8 cellular contexts compared by ENCODE assay signal in genomic region chr3:186985713-186986364, GRCh38. TPM values are rescaled to one million over a fixed set of nuclear protein-coding genes. Genes with fewer than 3 reads are reported as not detected.
DNase-seq lines count a peak whose midpoint lies in the region; ATAC-seq and TF ChIP-seq lines count a peak whose summit lies in the region.

No MANE protein-coding gene starts in this region.

- no peaks in the 10 kb centered on the region for H3K27me3 Mint-ChIP-seq in type B pancreatic cell

- H3K27ac Mint-ChIP-seq in type B pancreatic cell: no peak overlapping the region

- H3K4me2 ChIP-seq in BLaER1 treated with 17β-estradiol and CSF1 and Interleukin-3, amounts not matched to agents 10 nM and 100 nM: peak overlapping the region; percentile 58 to 92 (median 82)

- peaks cover 11% of the 10 kb centered on the region for H3K4me1 Mint-ChIP-seq in type B pancreatic cell (ENCODE audit: unreplicated experiment)

- H3K9me3 Mint-ChIP-seq in type B pancreatic cell: no peaks in the 10 kb centered on the region

- H3K36me3 ChIP-seq in BLaER1 treated with 17β-estradiol and CSF1 and Interleukin-3, amounts not matched to agents 10 nM and 100 nM: peaks cover 39 to 88% (median 72%) of the 10 kb centered on the region in 11 experiments
- peaks cover 0 to 6% (median 0%) of the 10 kb centered on the region in 3 donors for H3K36me3 ChIP-seq in tibial nerve

- peaks cover 0 to 32% (median 0%) of the 10 kb centered on the region in 11 experiments; a peak in 5 of 22 replicates for H4K20me1 ChIP-seq in BLaER1 treated with 17β-estradiol and CSF1 and Interleukin-3, amounts not matched to agents 10 nM and 100 nM

- no peak for TF ChIP-seq POLR2A in tibial nerve (IDR thresholded peaks at IDR 0.05)

- H3K27ac ChIP-seq in BLaER1 treated with 17β-estradiol and CSF1 and Interleukin-3, amounts not matched to agents 10 nM and 100 nM: peak overlapping the region in 10 of 11 experiments; percentile 35 to 90 (median 81); a peak in 19 of 22 replicates
- H3K27ac ChIP-seq in tibial nerve: peak overlapping the region in 2 of 4 donors; percentile 7 to 20

- no peak for TF ChIP-seq CTCF in fibroblast of the aortic adventitia (IDR thresholded peaks at IDR 0.05; ENCODE audit: insufficient read depth, low read length)
- TF ChIP-seq CTCF in type B pancreatic cell (conservative IDR thresholded peaks at IDR 0.05): no peak
- TF ChIP-seq CTCF in foreskin fibroblast (IDR thresholded peaks at IDR 0.05; ENCODE audit: low read depth, low read length): no peak
- TF ChIP-seq CTCF in tibial nerve (IDR thresholded peaks at IDR 0.05): no peak

- peaks cover 13% of the 10 kb centered on the region for H3K36me3 Mint-ChIP-seq in type B pancreatic cell

- TF ChIP-seq EP300 in tibial nerve (IDR thresholded peaks at IDR 0.05): peak in 1 of 2 donors; percentile 61

- no peaks in the 10 kb centered on the region for H3K27me3 ChIP-seq in BLaER1 treated with 17β-estradiol and CSF1 and Interleukin-3, amounts not matched to agents 10 nM and 100 nM
- H3K27me3 ChIP-seq in tibial nerve: no peaks in the 10 kb centered on the region

- peaks cover 0 to 31% (median 15%) of the 10 kb centered on the region in 11 experiments; a peak in 13 of 22 replicates for H3K9me3 ChIP-seq in BLaER1 treated with 17β-estradiol and CSF1 and Interleukin-3, amounts not matched to agents 10 nM and 100 nM (replicated peaks in 1 of 11)
- no peaks in the 10 kb centered on the region for H3K9me3 ChIP-seq in tibial nerve

- H3K9ac ChIP-seq in BLaER1 treated with 17β-estradiol and CSF1 and Interleukin-3, amounts not matched to agents 10 nM and 100 nM: peak overlapping the region in 8 of 11 experiments; percentile 51 to 74 (median 70); a peak in 15 of 22 replicates

- DNase-seq in KG1 (lab: John Stamatoyannopoulos, UW): peak; percentile 22
- DNase-seq in fibroblast of the aortic adventitia (ENCODE audit: low read depth): peak; percentile 15
- no peak for DNase-seq in iPS-NIHi7 (ENCODE audit: extremely low spot score)
- no peak for DNase-seq in type B pancreatic cell (ENCODE audit: extremely low spot score, unreplicated experiment)
- no peak for DNase-seq in foreskin fibroblast
- no peak for DNase-seq in tibial nerve (ENCODE audit: low spot score in 2 of 2)

- 67 to 69% methylated on average over 12 of the region's 12 CpGs for WGBS in tibial nerve, 2 donors

- peaks cover 25 to 67% (median 35%) of the 10 kb centered on the region in 10 experiments for H3K4me1 ChIP-seq in BLaER1 treated with 17β-estradiol and CSF1 and Interleukin-3, amounts not matched to agents 10 nM and 100 nM
- peaks cover 0 to 3% (median 0%) of the 10 kb centered on the region in 4 donors for H3K4me1 ChIP-seq in tibial nerve

- H3K4me3 Mint-ChIP-seq in type B pancreatic cell: no peak overlapping the region

- peak; percentile 33 for ATAC-seq in GM19463 (IDR thresholded peaks at IDR 0.05; ENCODE audit: unreplicated experiment)

- H3K4me3 ChIP-seq in BLaER1 treated with 17β-estradiol and CSF1 and Interleukin-3, amounts not matched to agents 10 nM and 100 nM: peak overlapping the region in 4 of 10 experiments; percentile 13 to 41 (median 29); a peak in 4 of 20 replicates
- H3K4me3 ChIP-seq in fibroblast of the aortic adventitia (ENCODE audit: low read depth, low read length) (no peak overlapping the region), foreskin fibroblast (ENCODE audit: low read depth in 1 of 2, low read length in 2 of 2) (no peak overlapping the region), tibial nerve (no peak overlapping the region)

RNA-seq across cellular contexts. Expression of gene ST6GAL1, which starts 55.5 kb away (rescaled TPM):
- total RNA-seq in fibroblast of the aortic adventitia (ENCODE audit: low replicate concordance) (3.3 and 10.5 TPM in 2 replicates), type B pancreatic cell (ENCODE audit: low replicate concordance) (22.3 and 51.8 TPM in 2 replicates), tibial nerve (10 to 100 TPM; 24.7 to 58.1 (median 44.5) TPM)

Comparison
In these comparisons a context has a peak if more than half of its experiments do, and no peak if none do; other contexts are left out.
1. DNase-seq: peak in KG1 (single experiment) and fibroblast of the aortic adventitia (single experiment); none in iPS-NIHi7 (single experiment), type B pancreatic cell (single experiment), foreskin fibroblast (0 of 2) and tibial nerve (0 of 2).